Comparison of ENCODE assay signal across 9 cellular contexts in genomic region chr9:127716412-127716811, GRCh38. TPM values are rescaled to one million over a fixed set of nuclear protein-coding genes. Genes with fewer than 3 reads are reported as not detected.
DNase-seq lines count a peak whose midpoint lies in the region; ATAC-seq and TF ChIP-seq lines count a peak whose summit lies in the region.
"Had no signal": no experiment of that assay in that cellular context is flagged by ENCODE, and none has a peak within 500 bp of the region (broad histone marks: within the 10 kb centered on the region; RNA-seq: fewer than 3 reads in every experiment).

No MANE protein-coding gene starts in this region.

- H3F3A ChIP-seq in MM.1S (ENCODE audit: insufficient read depth, low read length): no peaks in the 10 kb centered on the region

- intact Hi-C loops in dorsolateral prefrontal cortex (cut with DNase I): loop anchor here (5.0 to 10.0 kb wide), 3 partner anchors 102 to 129 kb away; partner anchors contain the start of gene STXBP1 (in 2 of the 2)

- H3K9me2 ChIP-seq in MM.1S (replicated peaks; ENCODE audit: insufficient read depth, low read length): no peaks in the 10 kb centered on the region

- no peaks in the 10 kb centered on the region for H3K79me2 ChIP-seq in MM.1S (ENCODE audit: low read length)
- H3K79me2 ChIP-seq in osteoblast (ENCODE audit: insufficient read depth, low read length): peaks cover 17% of the 10 kb centered on the region

- H3K27me3 ChIP-seq in BLaER1 treated with 17β-estradiol and CSF1 and Interleukin-3, amounts not matched to agents 10 nM and 100 nM: no peaks in the 10 kb centered on the region
- H3K27me3 ChIP-seq in MM.1S (replicated peaks; ENCODE audit: insufficient read depth, low read length): no peaks in the 10 kb centered on the region
- H3K27me3 ChIP-seq in dorsolateral prefrontal cortex: no peaks in the 10 kb centered on the region
- H3K27me3 ChIP-seq in osteoblast (ENCODE audit: insufficient read depth, low read length): no peaks in the 10 kb centered on the region

- H3K9ac ChIP-seq in BLaER1 treated with 17β-estradiol and CSF1 and Interleukin-3, amounts not matched to agents 10 nM and 100 nM: peak overlapping the region in 9 of 11 experiments; percentile 71 to 87 (median 80); a peak in 13 of 22 replicates
- H3K9ac ChIP-seq in MM.1S (ENCODE audit: low read length): peak overlapping the region; percentile 66; the same call in 1 of the 2 replicates

- TF ChIP-seq CTCF in MM.1S (IDR thresholded peaks at IDR 0.05; ENCODE audit: low read length): no peak
- TF ChIP-seq CTCF in dorsolateral prefrontal cortex (IDR thresholded peaks at IDR 0.05 in 54 of 56, conservative IDR thresholded peaks at IDR 0.05 in 2 of 56; ENCODE audit: low read depth in 1 of 56, partially characterized antibody in 56 of 56): no peak
- TF ChIP-seq CTCF in osteoblast (IDR thresholded peaks at IDR 0.05; ENCODE audit: extremely low read depth, low read depth, low read length): no peak

- H3K9me3 ChIP-seq in BLaER1 treated with 17β-estradiol and CSF1 and Interleukin-3, amounts not matched to agents 10 nM and 100 nM (replicated peaks in 1 of 11): no peaks in the 10 kb centered on the region
- H3K9me3 ChIP-seq in MM.1S (replicated peaks; ENCODE audit: insufficient read depth, low read length): no peaks in the 10 kb centered on the region
- H3K9me3 ChIP-seq in osteoblast (ENCODE audit: low read depth, low read length): no peaks in the 10 kb centered on the region

- peak overlapping the region; percentile 89 for H2AFZ ChIP-seq in MM.1S (ENCODE audit: low read length)
- H2AFZ ChIP-seq in osteoblast (ENCODE audit: low read length): peak overlapping the region; percentile 99

- H4K20me1 ChIP-seq in BLaER1 treated with 17β-estradiol and CSF1 and Interleukin-3, amounts not matched to agents 10 nM and 100 nM: peaks cover 0 to 32% (median 28%) of the 10 kb centered on the region in 11 experiments; a peak in 19 of 22 replicates
- no peaks in the 10 kb centered on the region for H4K20me1 ChIP-seq in MM.1S (ENCODE audit: insufficient read depth, low read length)
- H4K20me1 ChIP-seq in osteoblast (ENCODE audit: insufficient read depth, low read length): peaks cover 15% of the 10 kb centered on the region

- peaks cover 46 to 74% (median 69%) of the 10 kb centered on the region in 10 experiments for H3K4me1 ChIP-seq in BLaER1 treated with 17β-estradiol and CSF1 and Interleukin-3, amounts not matched to agents 10 nM and 100 nM
- H3K4me1 ChIP-seq in MM.1S (ENCODE audit: low read length) (no peaks in the 10 kb centered on the region), osteoblast (ENCODE audit: insufficient read depth, low read length) (peaks cover 9% of the 10 kb centered on the region)

- H3K27ac ChIP-seq in BLaER1 treated with 17β-estradiol and CSF1 and Interleukin-3, amounts not matched to agents 10 nM and 100 nM: peak overlapping the region in 9 of 11 experiments; percentile 37 to 73 (median 63); a peak in 15 of 22 replicates
- H3K27ac ChIP-seq in MM.1S (ENCODE audit: low read length): no peak overlapping the region
- peak overlapping the region in 50 of 59 donors; percentile 7 to 89 (median 70) for H3K27ac ChIP-seq in dorsolateral prefrontal cortex
- peak overlapping the region; percentile 82 for H3K27ac ChIP-seq in osteoblast (ENCODE audit: low read depth, low read length)

- peak overlapping the region; percentile 89 to 100 (median 98) for H3K4me2 ChIP-seq in BLaER1 treated with 17β-estradiol and CSF1 and Interleukin-3, amounts not matched to agents 10 nM and 100 nM
- H3K4me2 ChIP-seq in MM.1S (ENCODE audit: low read depth, low read length): peak overlapping the region; percentile 73
- peak overlapping the region; percentile 95 for H3K4me2 ChIP-seq in osteoblast (ENCODE audit: insufficient read depth, low read length)

- H3K36me3 ChIP-seq in BLaER1 treated with 17β-estradiol and CSF1 and Interleukin-3, amounts not matched to agents 10 nM and 100 nM: no peaks in the 10 kb centered on the region
- H3K36me3 ChIP-seq in MM.1S (replicated peaks; ENCODE audit: insufficient read depth, low read length): no peaks in the 10 kb centered on the region
- no peaks in the 10 kb centered on the region for H3K36me3 ChIP-seq in osteoblast (ENCODE audit: insufficient read depth, low read length)

- ATAC-seq in GM21515 (IDR thresholded peaks at IDR 0.05; ENCODE audit: unreplicated experiment): no peak

- peak overlapping the region in 7 of 10 experiments; percentile 76 to 89 (median 79); a peak in 11 of 20 replicates for H3K4me3 ChIP-seq in BLaER1 treated with 17β-estradiol and CSF1 and Interleukin-3, amounts not matched to agents 10 nM and 100 nM
- peak overlapping the region; percentile 80 for H3K4me3 ChIP-seq in MM.1S (ENCODE audit: low read length)
- H3K4me3 ChIP-seq in dorsolateral prefrontal cortex: peak overlapping the region; percentile 61 to 100 (median 85)
- H3K4me3 ChIP-seq in osteoblast (ENCODE audit: insufficient read depth, low read length): peak overlapping the region; percentile 86

- no peak for DNase-seq in MM.1S
- DNase-seq in dorsolateral prefrontal cortex: no peak
- peak; percentile 29 for DNase-seq in osteoblast (ENCODE audit: insufficient read length, low spot score, missing footprints)
- no peak for DNase-seq in AML-193 (lab: John Stamatoyannopoulos, UW)
- DNase-seq in GM19238 (ENCODE audit: insufficient read length, low spot score): no peak
- DNase-seq in NCI-H774 (lab: John Stamatoyannopoulos, UW): no peak

RNA-seq across cellular contexts. Expression of gene TTC16, which starts 0.5 kb away (rescaled TPM):
- total RNA-seq in dorsolateral prefrontal cortex (1 to 10 TPM in 3 of 120 experiments, under 1 TPM in 107, not detected in 10; 0.15 to 1.4 (median 0.47) TPM), osteoblast (under 0.01 TPM in 1 of 2 replicates, not detected in the other)
- total RNA-seq: frontal cortex had no signal

RNA-seq across cellular contexts. Expression of gene PTRH1, which starts 0.9 kb away (rescaled TPM):
- total RNA-seq in dorsolateral prefrontal cortex (10 to 100 TPM in 94 of 120 experiments, 1 to 10 TPM in 26; 4.2 to 19.6 (median 11.9) TPM), osteoblast (12.7 and 16.3 TPM in 2 replicates)

RNA-seq across cellular contexts. Expression of gene CFAP157, which starts 9.6 kb away (rescaled TPM):
- total RNA-seq in dorsolateral prefrontal cortex: 1 to 10 TPM in 12 of 120 experiments, under 1 TPM in 92, not detected in 16; 0.11 to 1.7 (median 0.55) TPM
- not detected in 2 replicates for total RNA-seq in osteoblast
- total RNA-seq: frontal cortex had no signal

RNA-seq across cellular contexts. Expression of gene TOR2A, which starts 18.7 kb away (rescaled TPM):
- total RNA-seq in dorsolateral prefrontal cortex (10 to 100 TPM in 101 of 120 experiments, 1 to 10 TPM in 19; 7.7 to 18.6 (median 12.5) TPM), osteoblast (3.8 and 4.7 TPM in 2 replicates)
